ENCODE assay signal across 1 cellular context in the genomic region with DNA sequence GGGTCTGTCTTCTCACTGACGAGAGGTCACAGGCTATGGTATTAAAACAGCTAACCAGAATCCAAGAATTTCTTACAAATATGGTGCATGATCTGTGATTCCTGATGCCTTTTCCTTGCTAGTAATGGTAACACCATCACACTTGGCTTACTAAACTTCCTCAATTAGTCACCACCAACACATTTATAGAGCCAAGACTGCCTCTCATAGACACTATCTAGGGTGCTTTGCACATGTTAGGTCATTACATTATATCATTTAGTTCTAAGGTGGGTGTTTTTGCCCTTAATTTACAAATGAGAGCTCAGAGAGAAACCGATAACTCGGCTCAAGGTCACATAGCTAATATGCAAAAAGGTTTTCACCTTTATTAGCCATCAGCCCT.
TF ChIP-seq lines count a peak whose summit lies in the region.

No MANE protein-coding gene starts in this region.

TF ChIP-seq in GM23338, 12 proteins besides CTCF, POLR2A, EP300 and RAD21 (continued from another document):
- TF ChIP-seq, protein P1, sequence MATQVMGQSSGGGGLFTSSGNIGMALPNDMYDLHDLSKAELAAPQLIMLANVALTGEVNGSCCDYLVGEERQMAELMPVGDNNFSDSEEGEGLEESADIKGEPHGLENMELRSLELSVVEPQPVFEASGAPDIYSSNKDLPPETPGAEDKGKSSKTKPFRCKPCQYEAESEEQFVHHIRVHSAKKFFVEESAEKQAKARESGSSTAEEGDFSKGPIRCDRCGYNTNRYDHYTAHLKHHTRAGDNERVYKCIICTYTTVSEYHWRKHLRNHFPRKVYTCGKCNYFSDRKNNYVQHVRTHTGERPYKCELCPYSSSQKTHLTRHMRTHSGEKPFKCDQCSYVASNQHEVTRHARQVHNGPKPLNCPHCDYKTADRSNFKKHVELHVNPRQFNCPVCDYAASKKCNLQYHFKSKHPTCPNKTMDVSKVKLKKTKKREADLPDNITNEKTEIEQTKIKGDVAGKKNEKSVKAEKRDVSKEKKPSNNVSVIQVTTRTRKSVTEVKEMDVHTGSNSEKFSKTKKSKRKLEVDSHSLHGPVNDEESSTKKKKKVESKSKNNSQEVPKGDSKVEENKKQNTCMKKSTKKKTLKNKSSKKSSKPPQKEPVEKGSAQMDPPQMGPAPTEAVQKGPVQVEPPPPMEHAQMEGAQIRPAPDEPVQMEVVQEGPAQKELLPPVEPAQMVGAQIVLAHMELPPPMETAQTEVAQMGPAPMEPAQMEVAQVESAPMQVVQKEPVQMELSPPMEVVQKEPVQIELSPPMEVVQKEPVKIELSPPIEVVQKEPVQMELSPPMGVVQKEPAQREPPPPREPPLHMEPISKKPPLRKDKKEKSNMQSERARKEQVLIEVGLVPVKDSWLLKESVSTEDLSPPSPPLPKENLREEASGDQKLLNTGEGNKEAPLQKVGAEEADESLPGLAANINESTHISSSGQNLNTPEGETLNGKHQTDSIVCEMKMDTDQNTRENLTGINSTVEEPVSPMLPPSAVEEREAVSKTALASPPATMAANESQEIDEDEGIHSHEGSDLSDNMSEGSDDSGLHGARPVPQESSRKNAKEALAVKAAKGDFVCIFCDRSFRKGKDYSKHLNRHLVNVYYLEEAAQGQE (IDR thresholded peaks at IDR 0.05; ENCODE audit: unreplicated experiment): no peak
- TF ChIP-seq EZH2 (IDR thresholded peaks at IDR 0.05; ENCODE audit: low read depth, unreplicated experiment): no peak
- TF ChIP-seq STAT1 (IDR thresholded peaks at IDR 0.05; ENCODE audit: unreplicated experiment): no peak
- TF ChIP-seq, protein P2, sequence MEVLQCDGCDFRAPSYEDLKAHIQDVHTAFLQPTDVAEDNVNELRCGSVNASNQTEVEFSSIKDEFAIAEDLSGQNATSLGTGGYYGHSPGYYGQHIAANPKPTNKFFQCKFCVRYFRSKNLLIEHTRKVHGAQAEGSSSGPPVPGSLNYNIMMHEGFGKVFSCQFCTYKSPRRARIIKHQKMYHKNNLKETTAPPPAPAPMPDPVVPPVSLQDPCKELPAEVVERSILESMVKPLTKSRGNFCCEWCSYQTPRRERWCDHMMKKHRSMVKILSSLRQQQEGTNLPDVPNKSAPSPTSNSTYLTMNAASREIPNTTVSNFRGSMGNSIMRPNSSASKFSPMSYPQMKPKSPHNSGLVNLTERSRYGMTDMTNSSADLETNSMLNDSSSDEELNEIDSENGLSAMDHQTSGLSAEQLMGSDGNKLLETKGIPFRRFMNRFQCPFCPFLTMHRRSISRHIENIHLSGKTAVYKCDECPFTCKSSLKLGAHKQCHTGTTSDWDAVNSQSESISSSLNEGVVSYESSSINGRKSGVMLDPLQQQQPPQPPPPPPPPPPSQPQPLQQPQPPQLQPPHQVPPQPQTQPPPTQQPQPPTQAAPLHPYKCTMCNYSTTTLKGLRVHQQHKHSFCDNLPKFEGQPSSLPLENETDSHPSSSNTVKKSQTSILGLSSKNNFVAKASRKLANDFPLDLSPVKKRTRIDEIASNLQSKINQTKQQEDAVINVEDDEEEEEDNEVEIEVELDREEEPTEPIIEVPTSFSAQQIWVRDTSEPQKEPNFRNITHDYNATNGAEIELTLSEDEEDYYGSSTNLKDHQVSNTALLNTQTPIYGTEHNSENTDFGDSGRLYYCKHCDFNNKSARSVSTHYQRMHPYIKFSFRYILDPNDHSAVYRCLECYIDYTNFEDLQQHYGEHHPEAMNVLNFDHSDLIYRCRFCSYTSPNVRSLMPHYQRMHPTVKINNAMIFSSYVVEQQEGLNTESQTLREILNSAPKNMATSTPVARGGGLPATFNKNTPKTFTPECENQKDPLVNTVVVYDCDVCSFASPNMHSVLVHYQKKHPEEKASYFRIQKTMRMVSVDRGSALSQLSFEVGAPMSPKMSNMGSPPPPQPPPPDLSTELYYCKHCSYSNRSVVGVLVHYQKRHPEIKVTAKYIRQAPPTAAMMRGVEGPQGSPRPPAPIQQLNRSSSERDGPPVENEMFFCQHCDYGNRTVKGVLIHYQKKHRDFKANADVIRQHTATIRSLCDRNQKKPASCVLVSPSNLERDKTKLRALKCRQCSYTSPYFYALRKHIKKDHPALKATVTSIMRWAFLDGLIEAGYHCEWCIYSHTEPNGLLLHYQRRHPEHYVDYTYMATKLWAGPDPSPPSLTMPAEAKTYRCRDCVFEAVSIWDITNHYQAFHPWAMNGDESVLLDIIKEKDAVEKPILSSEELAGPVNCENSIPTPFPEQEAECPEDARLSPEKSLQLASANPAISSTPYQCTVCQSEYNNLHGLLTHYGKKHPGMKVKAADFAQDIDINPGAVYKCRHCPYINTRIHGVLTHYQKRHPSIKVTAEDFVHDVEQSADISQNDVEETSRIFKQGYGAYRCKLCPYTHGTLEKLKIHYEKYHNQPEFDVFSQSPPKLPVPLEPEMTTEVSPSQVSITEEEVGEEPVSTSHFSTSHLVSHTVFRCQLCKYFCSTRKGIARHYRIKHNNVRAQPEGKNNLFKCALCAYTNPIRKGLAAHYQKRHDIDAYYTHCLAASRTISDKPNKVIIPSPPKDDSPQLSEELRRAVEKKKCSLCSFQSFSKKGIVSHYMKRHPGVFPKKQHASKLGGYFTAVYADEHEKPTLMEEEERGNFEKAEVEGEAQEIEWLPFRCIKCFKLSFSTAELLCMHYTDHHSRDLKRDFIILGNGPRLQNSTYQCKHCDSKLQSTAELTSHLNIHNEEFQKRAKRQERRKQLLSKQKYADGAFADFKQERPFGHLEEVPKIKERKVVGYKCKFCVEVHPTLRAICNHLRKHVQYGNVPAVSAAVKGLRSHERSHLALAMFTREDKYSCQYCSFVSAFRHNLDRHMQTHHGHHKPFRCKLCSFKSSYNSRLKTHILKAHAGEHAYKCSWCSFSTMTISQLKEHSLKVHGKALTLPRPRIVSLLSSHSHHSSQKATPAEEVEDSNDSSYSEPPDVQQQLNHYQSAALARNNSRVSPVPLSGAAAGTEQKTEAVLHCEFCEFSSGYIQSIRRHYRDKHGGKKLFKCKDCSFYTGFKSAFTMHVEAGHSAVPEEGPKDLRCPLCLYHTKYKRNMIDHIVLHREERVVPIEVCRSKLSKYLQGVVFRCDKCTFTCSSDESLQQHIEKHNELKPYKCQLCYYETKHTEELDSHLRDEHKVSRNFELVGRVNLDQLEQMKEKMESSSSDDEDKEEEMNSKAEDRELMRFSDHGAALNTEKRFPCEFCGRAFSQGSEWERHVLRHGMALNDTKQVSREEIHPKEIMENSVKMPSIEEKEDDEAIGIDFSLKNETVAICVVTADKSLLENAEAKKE (CRISPR knock-in tag; IDR thresholded peaks at IDR 0.05): no peak
- no peak for TF ChIP-seq ZNF331 (CRISPR knock-in tag; IDR thresholded peaks at IDR 0.05; ENCODE audit: low read depth)
- TF ChIP-seq POLR2AphosphoS5 (IDR thresholded peaks at IDR 0.05; ENCODE audit: low read depth): no peak
- no peak for TF ChIP-seq CREB1 (CRISPR knock-in tag; IDR thresholded peaks at IDR 0.05; ENCODE audit: low read depth)
- TF ChIP-seq EZH2phosphoT487 (IDR thresholded peaks at IDR 0.05; ENCODE audit: unreplicated experiment): no peak
